27 cellular contexts compared by ENCODE assay signal in the genomic region with DNA sequence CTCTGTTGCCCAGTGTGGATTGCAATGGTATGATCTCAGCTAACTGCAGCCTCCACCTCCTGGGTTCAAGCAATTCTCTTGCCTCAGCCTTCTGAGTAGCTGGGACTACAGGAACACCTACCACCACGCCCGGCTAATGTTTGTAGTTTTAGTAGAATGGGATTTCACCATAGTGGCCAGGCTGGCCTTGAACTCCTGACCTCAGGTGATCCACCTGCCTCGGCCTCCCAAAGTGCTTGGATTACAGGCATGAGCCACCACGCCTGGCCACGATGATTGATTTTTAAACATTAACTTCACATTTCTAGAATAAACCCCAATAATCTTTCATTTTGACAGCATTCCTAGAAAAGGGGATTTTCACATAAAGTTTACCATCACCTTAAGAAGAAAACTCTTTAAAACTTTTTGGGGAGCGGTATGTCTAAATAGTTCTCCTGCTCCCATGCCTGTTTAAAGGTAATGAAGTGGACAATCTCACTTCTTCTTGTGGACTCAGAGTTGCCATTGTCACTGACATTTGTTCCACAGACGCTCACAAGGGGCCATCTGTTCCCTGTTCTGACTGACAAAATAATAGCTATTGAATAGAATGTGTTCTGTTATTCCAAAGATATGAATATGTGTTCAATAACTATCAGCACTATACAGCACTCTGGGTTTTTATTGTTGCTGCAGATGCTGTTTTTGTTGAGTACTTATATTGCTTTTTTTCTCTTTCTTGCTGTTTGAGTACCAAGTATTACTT.
DNase-seq lines count a peak whose midpoint lies in the region; ATAC-seq and TF ChIP-seq lines count a peak whose summit lies in the region.
"Had no signal": no experiment of that assay in that cellular context is flagged by ENCODE, and none has a peak within 500 bp of the region (broad histone marks: within the 10 kb centered on the region; RNA-seq: fewer than 3 reads in every experiment).

No MANE protein-coding gene starts in this region.

- peak; percentile 13 to 65 for DNase-seq in NCI-H524 (lab: John Stamatoyannopoulos, UW)
- no peak for DNase-seq in NCI-H524 treated with DMSO at 0.1 percent for 48 hours (lab: John Stamatoyannopoulos, UW)
- no peak for DNase-seq in GM10266 (ENCODE audit: extremely low spot score)
- no peak for DNase-seq in colonic mucosa
- no peak for DNase-seq in naive thymus-derived CD8-positive, alpha-beta T cell
- no peak for DNase-seq in NCI-H510A (lab: John Stamatoyannopoulos, UW)
- DNase-seq: activated CD8-positive, alpha-beta T cell treated with anti-CD3 and anti-CD28 coated beads, Interleukin-2, amount 10 ng/mL, durations not matched to agents 7 days and 5 days; activated T-cell treated with anti-CD3 and anti-CD28 coated beads, Interleukin-2, amount 50 U/mL, for 4 hours; caudate nucleus; H9; kidney; lower lobe of right lung; NCI-H1694; NCI-H2171 treated with DMSO at 0.1 percent for 48 hours; NCI-H748 treated with DMSO at 0.1 percent for 48 hours; psoas muscle; stimulated activated CD8-positive, alpha-beta memory T cell treated with anti-CD3 and anti-CD28 coated beads, Interleukin-4, amount 100 ng/mL, for 48 hours; T-helper 9 cell; upper lobe of right lung had no signal

- H3K27ac ChIP-seq in colonic mucosa: peak overlapping the region; percentile 11
- H3K27ac ChIP-seq: 22Rv1, HL-60, lower lobe of right lung, neural progenitor cell, psoas muscle, upper lobe of right lung had no signal

- H3K4me1 Mint-ChIP-seq in naive thymus-derived CD8-positive, alpha-beta T cell: peaks cover 10 to 17% (median 14%) of the 10 kb centered on the region in 4 donors

- no peak overlapping the region for H3K27ac Mint-ChIP-seq in naive thymus-derived CD8-positive, alpha-beta T cell
- H3K27ac Mint-ChIP-seq: activated CD8-positive, alpha-beta T cell treated with anti-CD3 and anti-CD28 coated beads, Interleukin-2, amount 10 ng/mL, durations not matched to agents 7 days and 5 days; activated naive CD8-positive, alpha-beta T cell; H9; neural progenitor cell had no signal

- POLR2A ChIA-PET in naive thymus-derived CD8-positive, alpha-beta T cell (lab: Charles Lee): no interaction called here

- H3K27me3 ChIP-seq in colonic mucosa: no peaks in the 10 kb centered on the region
- H3K27me3 ChIP-seq: neural progenitor cell, upper lobe of right lung had no signal

- H3K9me3 Mint-ChIP-seq in naive thymus-derived CD8-positive, alpha-beta T cell: no peaks in the 10 kb centered on the region
- H3K9me3 Mint-ChIP-seq: activated T-cell treated with anti-CD3 and anti-CD28 coated beads, Interleukin-2, amount 50 U/mL, for 4 hours; H9; neural progenitor cell had no signal

- no peaks in the 10 kb centered on the region for H3K27me3 Mint-ChIP-seq in naive thymus-derived CD8-positive, alpha-beta T cell
- H3K27me3 Mint-ChIP-seq: activated naive CD8-positive, alpha-beta T cell had no signal

- ATAC-seq in HG02885 (IDR thresholded peaks at IDR 0.05; ENCODE audit: poor library complexity, unreplicated experiment): peak; percentile 36
- ATAC-seq in GM18909 (IDR thresholded peaks at IDR 0.05; ENCODE audit: poor library complexity, unreplicated experiment): no peak
- ATAC-seq in naive thymus-derived CD8-positive, alpha-beta T cell: no peak
- ATAC-seq: activated CD8-positive, alpha-beta T cell treated with anti-CD3 and anti-CD28 coated beads, Interleukin-2, amount 10 ng/mL, durations not matched to agents 7 days and 5 days; lower lobe of right lung; psoas muscle; SK-N-SH treated with all-trans-retinoic acid at 6 μM for 48 hours; upper lobe of right lung had no signal

- no peak overlapping the region for H3K4me3 Mint-ChIP-seq in naive thymus-derived CD8-positive, alpha-beta T cell
- H3K4me3 Mint-ChIP-seq: activated CD8-positive, alpha-beta T cell treated with anti-CD3 and anti-CD28 coated beads, Interleukin-2, amount 10 ng/mL, durations not matched to agents 7 days and 5 days; activated naive CD8-positive, alpha-beta T cell; activated T-cell treated with anti-CD3 and anti-CD28 coated beads, Interleukin-2, amount 50 U/mL, for 4 hours; CD4-positive, CD25-positive, alpha-beta regulatory T cell; H9; neural progenitor cell had no signal

- intact Hi-C loops in colonic mucosa (cut with DNase I): no loop called here

- no peaks in the 10 kb centered on the region for H3K9me3 ChIP-seq in colonic mucosa
- H3K9me3 ChIP-seq: lower lobe of right lung, psoas muscle, upper lobe of right lung had no signal

- H3K4me1 ChIP-seq in colonic mucosa: peaks cover 5% of the 10 kb centered on the region
- H3K4me1 ChIP-seq: neural progenitor cell, psoas muscle had no signal

- H3K36me3 Mint-ChIP-seq in naive thymus-derived CD8-positive, alpha-beta T cell: no peaks in the 10 kb centered on the region
- H3K36me3 Mint-ChIP-seq: activated naive CD8-positive, alpha-beta T cell; CD4-positive, CD25-positive, alpha-beta regulatory T cell; neural progenitor cell had no signal

- no peaks in the 10 kb centered on the region for H3K36me3 ChIP-seq in colonic mucosa
- H3K36me3 ChIP-seq: lower lobe of right lung, neural progenitor cell, upper lobe of right lung had no signal

- TF ChIP-seq CTCF in GM10266 (IDR thresholded peaks at IDR 0.05; ENCODE audit: control insufficient read depth, insufficient read depth, low read depth, missing control alignments) (peak; percentile 7), colonic mucosa (IDR thresholded peaks at IDR 0.05) (no peak)

- H3K4me3 ChIP-seq in colonic mucosa: no peak overlapping the region
- H3K4me3 ChIP-seq: lower lobe of right lung, neural progenitor cell, psoas muscle, upper lobe of right lung had no signal

- no peak overlapping the region for H3K9ac ChIP-seq in colonic mucosa (ENCODE audit: low read depth in 2 of 2, low read length in 2 of 2)
- H3K9ac ChIP-seq: neural progenitor cell had no signal

Comparison
In these comparisons a context has a peak if more than half of its experiments do, and no peak if none do; other contexts are left out.
1. DNase-seq: peak in NCI-H524 (2 of 2); none in NCI-H524 treated with DMSO at 0.1 percent for 48 hours (single experiment), GM10266 (single experiment), colonic mucosa (single experiment), naive thymus-derived CD8-positive, alpha-beta T cell (0 of 10) and NCI-H510A (single experiment).